Comparison of ENCODE assay signal across 24 cellular contexts in the genomic region with DNA sequence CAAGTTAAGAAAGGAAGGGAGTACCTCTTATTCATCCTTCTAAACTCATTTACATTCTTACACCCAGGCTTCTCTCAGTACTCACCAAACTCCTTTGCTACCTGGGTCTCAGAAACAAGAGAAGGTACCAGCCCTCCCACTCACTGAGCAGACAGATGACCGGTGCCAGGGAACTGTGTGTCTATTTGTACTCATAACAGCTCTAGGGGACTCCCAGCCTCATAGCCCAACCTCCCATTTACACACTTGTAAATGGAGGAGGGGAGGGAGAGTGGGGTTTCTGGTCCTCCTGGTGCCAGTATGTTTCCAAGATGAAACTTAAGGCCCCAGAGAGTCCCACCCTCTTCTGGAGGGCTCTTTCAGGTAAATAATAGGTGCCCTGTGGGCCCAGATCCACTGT. TPM values are rescaled to one million over a fixed set of nuclear protein-coding genes. Genes with fewer than 3 reads are reported as not detected.
DNase-seq lines count a peak whose midpoint lies in the region; ATAC-seq and TF ChIP-seq lines count a peak whose summit lies in the region.
"Had no signal": no experiment of that assay in that cellular context is flagged by ENCODE, and none has a peak within 500 bp of the region (broad histone marks: within the 10 kb centered on the region; RNA-seq: fewer than 3 reads in every experiment).

No MANE protein-coding gene starts in this region.

- H3K27ac ChIP-seq in OCI-LY3 (ENCODE audit: low read length) (no peak overlapping the region), mesodermal cell (ENCODE audit: low read depth, low read length, severe bottlenecking) (peak overlapping the region; percentile 87)
- H3K27ac ChIP-seq: foreskin keratinocyte, HL-60, thyroid gland had no signal

- H3K9me3 ChIP-seq in OCI-LY3 (ENCODE audit: insufficient read depth, low read length) (no peaks in the 10 kb centered on the region), mesodermal cell (ENCODE audit: control insufficient read depth, low read length) (no peaks in the 10 kb centered on the region)
- H3K9me3 ChIP-seq: thyroid gland had no signal

- DNase-seq in ELF-1 (ENCODE audit: low read depth, low spot score): peak; percentile 25
- no peak for DNase-seq in NCI-H524 (lab: John Stamatoyannopoulos, UW)
- no peak for DNase-seq in NK-92 treated with Interleukin-12 subunit alpha and Interleukin-12 subunit beta, amount 100 ng/mL, for 24 hours (lab: John Stamatoyannopoulos, UW)
- no peak for DNase-seq in NCI-H146 treated with DMSO at 0.1 percent for 48 hours (lab: John Stamatoyannopoulos, UW; ENCODE audit: unreplicated experiment)
- DNase-seq in ACHN: no peak
- DNase-seq: activated CD8-positive, alpha-beta T cell treated with anti-CD3 and anti-CD28 coated beads for 36 hours; activated gamma-delta T cell treated with Interleukin-2 at 50 U/mL for 16 hours; activated T-cell treated with anti-CD3 and anti-CD28 coated beads for 4 hours; AML-193; effector CD8-positive, alpha-beta T cell; islet precursor cell; NCI-H1105; NCI-H524 treated with DMSO at 0.1 percent for 48 hours; occipital lobe; stimulated activated CD4-positive, alpha-beta T cell treated with anti-CD3 and anti-CD28 coated beads, Interleukin-4, amount 100 ng/mL, for 4 hours; T1000; thyroid gland had no signal

- in situ Hi-C loops in ACHN (cut with HindIII; ENCODE audit: low pct_ligation_motif_present, low pct_unique_long_range_greater_than_20kb, low sequenced_read_pairs): no loop called here

- peak; percentile 62 for ATAC-seq in GM21360 (IDR thresholded peaks at IDR 0.05; ENCODE audit: unreplicated experiment)
- ATAC-seq: activated CD8-positive, alpha-beta T cell treated with anti-CD3 and anti-CD28 coated beads for 36 hours; HepG2 had no signal

- peaks cover 29% of the 10 kb centered on the region for H3K4me1 ChIP-seq in OCI-LY3 (ENCODE audit: low read length)
- peaks cover 17% of the 10 kb centered on the region for H3K4me1 ChIP-seq in mesodermal cell (ENCODE audit: control insufficient read depth, insufficient read depth, low read length, poor library complexity, severe bottlenecking)
- H3K4me1 ChIP-seq: thyroid gland had no signal

- no peaks in the 10 kb centered on the region for H3K79me2 ChIP-seq in OCI-LY3 (ENCODE audit: low read length)

- H2AFZ ChIP-seq in OCI-LY3 (ENCODE audit: low read depth, low read length): no peak overlapping the region

- TF ChIP-seq CTCF in OCI-LY3 (IDR thresholded peaks at IDR 0.05; ENCODE audit: low read depth, low read length): no peak

- H3K4me3 ChIP-seq in OCI-LY3 (ENCODE audit: low read length) (no peak overlapping the region), mesodermal cell (ENCODE audit: extremely low read depth, insufficient read depth, low read length, poor library complexity, severe bottlenecking) (no peak overlapping the region)
- H3K4me3 ChIP-seq: lung, thyroid gland had no signal

- WGBS in mesodermal cell (ENCODE audit: insufficient coverage in 2 of 2), 2 experiments: no CpG with 5 or more reads among the region's 1 CpG

- no peaks in the 10 kb centered on the region for H4K20me1 ChIP-seq in OCI-LY3 (ENCODE audit: insufficient read depth, low read length)

- H3K9ac ChIP-seq in OCI-LY3 (ENCODE audit: low read length): no peak overlapping the region

- H3K36me3 ChIP-seq in OCI-LY3 (replicated peaks; ENCODE audit: low read depth, low read length) (no peaks in the 10 kb centered on the region), mesodermal cell (ENCODE audit: control insufficient read depth, insufficient read depth, low read length) (no peaks in the 10 kb centered on the region)
- H3K36me3 ChIP-seq: thyroid gland had no signal

- H3K4me2 ChIP-seq in OCI-LY3 (ENCODE audit: low read length): peak overlapping the region; percentile 1; the same call in 1 of the 2 replicates

- 0 out of 2 replicates have a peak, but pooled peaks cover 3% of the 10 kb centered on the region for H3K27me3 ChIP-seq in OCI-LY3 (ENCODE audit: low read depth, low read length)
- H3K27me3 ChIP-seq: foreskin keratinocyte, thyroid gland had no signal

RNA-seq across cellular contexts. Expression of a gene that starts 42.8 kb away (rescaled TPM):
- 2.3 TPM for polyA plus RNA-seq in mesodermal cell (2013, experiment 1 of 2)
- polyA plus RNA-seq in mesodermal cell (2013, experiment 2 of 2): 2.8 TPM
- polyA plus RNA-seq: HepG2 had no signal

RNA-seq across cellular contexts. Expression of a gene that starts 58.7 kb away (rescaled TPM):
- 0.96 TPM for polyA plus RNA-seq in mesodermal cell (2013, experiment 1 of 2)
- polyA plus RNA-seq in mesodermal cell (2013, experiment 2 of 2): 0.05 TPM
- polyA plus RNA-seq: HepG2 had no signal
